ENCODE assay signal across 8 cellular contexts in genomic region chr20:49979030-49979832, GRCh38. TPM values are rescaled to one million over a fixed set of nuclear protein-coding genes. Genes with fewer than 3 reads are reported as not detected.
A peak's percentile ranks its signal among the peaks of the same experiment; 100 is the strongest.
DNase-seq lines count a peak whose midpoint lies in the region; ATAC-seq and TF ChIP-seq lines count a peak whose summit lies in the region.

No MANE protein-coding gene starts in this region.

- DNase-seq in 8988T (peak; percentile 90), GM13977 (ENCODE audit: low spot score) (peak; percentile 80), NCI-H526 (lab: John Stamatoyannopoulos, UW) (peak; percentile 68 to 87), epithelial cell of proximal tubule (ENCODE audit: low read depth) (no peak)
- peak; percentile 73 for DNase-seq in activated CD8-positive, alpha-beta memory T cell treated with anti-CD3 and anti-CD28 coated beads, Interleukin-2, amount 10 ng/mL, durations not matched to agents 7 days and 5 days
- peak; percentile 50 to 83 (median 74) for DNase-seq in naive thymus-derived CD8-positive, alpha-beta T cell

- H3K4me3 ChIP-seq in epithelial cell of proximal tubule (ENCODE audit: low read depth, low read length) = peak overlapping the region; percentile 43

- H3K4me3 Mint-ChIP-seq in activated CD8-positive, alpha-beta memory T cell treated with anti-CD3 and anti-CD28 coated beads, Interleukin-2, amount 10 ng/mL, durations not matched to agents 7 days and 5 days = no peak overlapping the region
- peak overlapping the region in 6 of 10 donors; percentile 36 to 76 (median 44) for H3K4me3 Mint-ChIP-seq in naive thymus-derived CD8-positive, alpha-beta T cell
- H3K4me3 Mint-ChIP-seq in stimulated activated memory B cell treated with anti-CD40 and anti-IgM and Interleukin-4, amounts not matched to agents 10 μg/mL and 1 μg/mL and 100 μg/mL, for 72 hours = no peak overlapping the region

- peak; percentile 96 for TF ChIP-seq CTCF in GM13977 (IDR thresholded peaks at IDR 0.05; ENCODE audit: extremely low read depth, insufficient read depth, missing control alignments)
- peak; percentile 98 for TF ChIP-seq CTCF in epithelial cell of proximal tubule (conservative IDR thresholded peaks at IDR 0.05; ENCODE audit: low read depth, low read length)

- peaks cover 18% of the 10 kb centered on the region for H3K4me1 Mint-ChIP-seq in activated CD8-positive, alpha-beta memory T cell treated with anti-CD3 and anti-CD28 coated beads, Interleukin-2, amount 10 ng/mL, durations not matched to agents 7 days and 5 days
- H3K4me1 Mint-ChIP-seq in naive thymus-derived CD8-positive, alpha-beta T cell = peaks cover 17 to 40% (median 34%) of the 10 kb centered on the region in 4 donors
- peaks cover 28% of the 10 kb centered on the region for H3K4me1 Mint-ChIP-seq in stimulated activated memory B cell treated with anti-CD40 and anti-IgM and Interleukin-4, amounts not matched to agents 10 μg/mL and 1 μg/mL and 100 μg/mL, for 72 hours

- H3K27ac Mint-ChIP-seq in activated CD8-positive, alpha-beta memory T cell treated with anti-CD3 and anti-CD28 coated beads, Interleukin-2, amount 10 ng/mL, durations not matched to agents 7 days and 5 days = no peak overlapping the region
- peak overlapping the region in 3 of 10 donors; percentile 12 to 71 (median 66) for H3K27ac Mint-ChIP-seq in naive thymus-derived CD8-positive, alpha-beta T cell
- H3K27ac Mint-ChIP-seq in stimulated activated memory B cell treated with anti-CD40 and anti-IgM and Interleukin-4, amounts not matched to agents 10 μg/mL and 1 μg/mL and 100 μg/mL, for 72 hours = peak overlapping the region; percentile 3

- H3K27me3 Mint-ChIP-seq in activated CD8-positive, alpha-beta memory T cell treated with anti-CD3 and anti-CD28 coated beads, Interleukin-2, amount 10 ng/mL, durations not matched to agents 7 days and 5 days = peaks cover 30% of the 10 kb centered on the region
- H3K27me3 Mint-ChIP-seq in naive thymus-derived CD8-positive, alpha-beta T cell = no peaks in the 10 kb centered on the region
- H3K27me3 Mint-ChIP-seq in stimulated activated memory B cell treated with anti-CD40 and anti-IgM and Interleukin-4, amounts not matched to agents 10 μg/mL and 1 μg/mL and 100 μg/mL, for 72 hours = no peaks in the 10 kb centered on the region

- CTCF ChIA-PET in activated CD8-positive, alpha-beta memory T cell treated with anti-CD3 and anti-CD28 coated beads, Interleukin-2, amount 10 ng/mL, durations not matched to agents 7 days and 5 days (lab: Charles Lee) = interaction anchor here (0.5 to 16.2 kb wide), 62 partner anchors 9 to 609 kb away, joined by 3 to 481 read pairs (median 5); partner anchors contain the start of genes PEDS1, RNF114 and UBE2V1

- in situ Hi-C loops in GM13977 (cut with MboI; ENCODE audit: low pct_unique_long_range_greater_than_20kb, low sequenced_read_pairs, unreplicated experiment) = loop anchor here (10.0 to 25.0 kb wide), 2 partner anchors 96 to 208 kb away; partner anchors contain the start of gene CEBPB

- H3K36me3 Mint-ChIP-seq in activated CD8-positive, alpha-beta memory T cell treated with anti-CD3 and anti-CD28 coated beads, Interleukin-2, amount 10 ng/mL, durations not matched to agents 7 days and 5 days = no peaks in the 10 kb centered on the region
- H3K36me3 Mint-ChIP-seq in naive thymus-derived CD8-positive, alpha-beta T cell = no peaks in the 10 kb centered on the region
- H3K36me3 Mint-ChIP-seq in stimulated activated memory B cell treated with anti-CD40 and anti-IgM and Interleukin-4, amounts not matched to agents 10 μg/mL and 1 μg/mL and 100 μg/mL, for 72 hours = no peaks in the 10 kb centered on the region

- POLR2A ChIA-PET in naive thymus-derived CD8-positive, alpha-beta T cell (lab: Charles Lee) = interaction anchor here (1.6 to 2.7 kb wide), 3 partner anchors 43 to 107 kb away, joined by 7 to 29 read pairs (median 8); partner anchors contain the start of gene RNF114

- H3K9me3 Mint-ChIP-seq in activated CD8-positive, alpha-beta memory T cell treated with anti-CD3 and anti-CD28 coated beads, Interleukin-2, amount 10 ng/mL, durations not matched to agents 7 days and 5 days (ENCODE audit: low read depth) = no peaks in the 10 kb centered on the region
- no peaks in the 10 kb centered on the region for H3K9me3 Mint-ChIP-seq in naive thymus-derived CD8-positive, alpha-beta T cell
- no peaks in the 10 kb centered on the region for H3K9me3 Mint-ChIP-seq in stimulated activated memory B cell treated with anti-CD40 and anti-IgM and Interleukin-4, amounts not matched to agents 10 μg/mL and 1 μg/mL and 100 μg/mL, for 72 hours

- peak; percentile 60 for ATAC-seq in activated CD8-positive, alpha-beta memory T cell treated with anti-CD3 and anti-CD28 coated beads, Interleukin-2, amount 10 ng/mL, durations not matched to agents 7 days and 5 days
- peak; percentile 53 to 54 for ATAC-seq in naive thymus-derived CD8-positive, alpha-beta T cell
- peak; percentile 67 for ATAC-seq in stimulated activated memory B cell treated with anti-CD40 and anti-IgM and Interleukin-4, amounts not matched to agents 10 μg/mL and 1 μg/mL and 100 μg/mL, for 72 hours
- no peak for ATAC-seq in HG02763 (IDR thresholded peaks at IDR 0.05; ENCODE audit: unreplicated experiment)

RNA-seq across cellular contexts. Expression of gene SNAI1, which starts 3.5 kb away (rescaled TPM):
- total RNA-seq in activated CD8-positive, alpha-beta memory T cell treated with anti-CD3 and anti-CD28 coated beads, Interleukin-2, amount 10 ng/mL, durations not matched to agents 7 days and 5 days = under 1 TPM; 0.21 to 0.61 TPM
- 1.4 and 2.0 TPM in 2 replicates for total RNA-seq in epithelial cell of proximal tubule
- total RNA-seq in naive thymus-derived CD8-positive, alpha-beta T cell = 1 to 10 TPM in 1 of 2 experiments, under 1 TPM in 1; 0.82 to 1.5 TPM
- under 1 TPM in 2 of 3 donors, not detected in 1; 0.25 to 0.64 TPM for polyA plus RNA-seq in naive thymus-derived CD8-positive, alpha-beta T cell

RNA-seq across cellular contexts. Expression of gene RNF114, which starts 43.0 kb away (rescaled TPM):
- 10 to 100 TPM; 65.2 to 74.4 TPM for total RNA-seq in activated CD8-positive, alpha-beta memory T cell treated with anti-CD3 and anti-CD28 coated beads, Interleukin-2, amount 10 ng/mL, durations not matched to agents 7 days and 5 days
- total RNA-seq in epithelial cell of proximal tubule = 152 and 157 TPM in 2 replicates
- total RNA-seq in naive thymus-derived CD8-positive, alpha-beta T cell = 100 to 1,000 TPM; 104 to 105 TPM
- 100 to 1,000 TPM; 123 to 133 (median 123) TPM for polyA plus RNA-seq in naive thymus-derived CD8-positive, alpha-beta T cell

Comparison
In these comparisons a context has a peak if more than half of its experiments do, and no peak if none do; other contexts are left out.
1. H3K4me3 Mint-ChIP-seq: peak in naive thymus-derived CD8-positive, alpha-beta T cell (6 of 10); none in activated CD8-positive, alpha-beta memory T cell treated with anti-CD3 and anti-CD28 coated beads, Interleukin-2, amount 10 ng/mL, durations not matched to agents 7 days and 5 days (single experiment) and stimulated activated memory B cell treated with anti-CD40 and anti-IgM and Interleukin-4, amounts not matched to agents 10 μg/mL and 1 μg/mL and 100 μg/mL, for 72 hours (single experiment).